ENCODE assay signal across 7 cellular contexts in the genomic region with DNA sequence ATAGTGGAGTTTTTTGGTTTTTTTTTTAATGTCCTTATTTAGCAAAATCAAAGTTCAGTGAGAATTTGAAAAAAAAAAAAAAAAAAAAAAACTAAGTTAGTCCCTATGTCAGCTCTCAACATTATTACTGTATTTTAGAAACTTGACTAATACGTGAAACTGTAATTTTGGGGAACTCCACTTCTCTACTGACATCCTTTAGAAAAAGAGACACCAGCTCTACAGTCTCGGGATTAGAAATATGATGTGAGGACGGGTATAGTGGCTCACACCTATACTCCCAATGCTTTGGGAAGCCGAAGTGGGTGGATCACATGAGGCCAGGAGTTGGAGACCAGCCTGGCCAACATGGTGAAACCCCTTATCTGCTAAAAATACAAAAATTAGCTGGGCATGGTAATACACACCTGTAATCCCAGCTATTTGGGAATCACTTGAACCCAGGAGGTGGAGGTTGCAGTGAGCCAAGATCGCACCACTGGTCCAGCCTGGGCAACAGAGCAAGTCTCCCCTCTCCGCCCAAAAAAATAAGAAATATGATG. TPM values are rescaled to one million over a fixed set of nuclear protein-coding genes. Genes with fewer than 3 reads are reported as not detected.
DNase-seq lines count a peak whose midpoint lies in the region; ATAC-seq and TF ChIP-seq lines count a peak whose summit lies in the region.
"Not testable (repeated sequence)": the region's sequence is repeated elsewhere in the genome, so short reads cannot be mapped to it uniquely, and the experiment has no call there.

No MANE protein-coding gene starts in this region.

- not testable (repeated sequence) for H3K4me2 ChIP-seq in IMR-90 (ENCODE audit: low read depth, low read length); mesendoderm (ENCODE audit: low read length)

- not testable (repeated sequence) for H3K27me3 Mint-ChIP-seq in T-helper 1 cell treated with Interleukin-12 subunit alpha and Interleukin-12 subunit beta and Interleukin-4 antibody, amounts not matched to agents 30 μg/mL and 1 μg/mL, for 36 hours (ENCODE audit: low read depth); activated T-helper 1 cell treated with anti-CD3 and anti-CD28 coated beads, Interleukin-12 subunit alpha, Interleukin-12 subunit beta, Interleukin-2, Interleukin-4 antibody, amounts not matched to agents 30 ng/mL and 10 ng/mL and 1 ng/mL, durations not matched to agents 14 hours and 24 hours and 36 hours (ENCODE audit: insufficient read depth); dendritic cell treated with granulocyte-macrophage colony-stimulating factor and Interleukin-4, amounts not matched to agents 40 ng/mL and 50 ng/mL, for 4 days; stimulated activated memory B cell treated with anti-CD40 and anti-IgM and Interleukin-4, amounts not matched to agents 10 μg/mL and 1 μg/mL and 100 μg/mL, for 72 hours

- H3K9ac ChIP-seq in IMR-90 (ENCODE audit: low read depth, low read length); mesendoderm (ENCODE audit: low read length): not testable (repeated sequence)

- peak overlapping the region; percentile 63 for H3K4me3 Mint-ChIP-seq in T-helper 1 cell treated with Interleukin-12 subunit alpha and Interleukin-12 subunit beta and Interleukin-4 antibody, amounts not matched to agents 30 μg/mL and 1 μg/mL, for 36 hours
- H3K4me3 Mint-ChIP-seq in activated T-helper 1 cell treated with anti-CD3 and anti-CD28 coated beads, Interleukin-12 subunit alpha, Interleukin-12 subunit beta, Interleukin-2, Interleukin-4 antibody, amounts not matched to agents 30 ng/mL and 10 ng/mL and 1 ng/mL, durations not matched to agents 14 hours and 24 hours and 36 hours = peak overlapping the region; percentile 77
- peak overlapping the region; percentile 9 for H3K4me3 Mint-ChIP-seq in dendritic cell treated with granulocyte-macrophage colony-stimulating factor and Interleukin-4, amounts not matched to agents 40 ng/mL and 50 ng/mL, for 4 days
- peak overlapping the region; percentile 71 for H3K4me3 Mint-ChIP-seq in stimulated activated memory B cell treated with anti-CD40 and anti-IgM and Interleukin-4, amounts not matched to agents 10 μg/mL and 1 μg/mL and 100 μg/mL, for 72 hours

- H3K27me3 ChIP-seq in IMR-90 (ENCODE audit: control insufficient read depth, insufficient read depth, low read length); mesendoderm (ENCODE audit: insufficient read depth, low read length, poor library complexity): not testable (repeated sequence)

- peaks cover 57% of the 10 kb centered on the region for H3K79me2 ChIP-seq in mesendoderm (ENCODE audit: control insufficient read depth, insufficient read depth, low read length)

- H4K91ac ChIP-seq in IMR-90 (ENCODE audit: insufficient read depth, low read depth, low read length) = not testable (repeated sequence)

- no CpG with 5 or more reads among the region's 6 CpGs for WGBS in IMR-90 (ENCODE audit: extremely low coverage in 2 of 2, insufficient read length in 1 of 2), 2 experiments
- WGBS in mesendoderm (ENCODE audit: extremely low coverage, insufficient coverage, low lambda C conversion rate) = no CpG with 5 or more reads among the region's 6 CpGs

- POLR2A ChIA-PET in IMR-90 (lab: Charles Lee; ENCODE audit: unreplicated experiment) = not testable (repeated sequence)

- H3K14ac ChIP-seq in IMR-90 (replicated peaks; ENCODE audit: low read depth, low read length) = 0 out of 2 replicates have a peak overlapping the region, but pooled peaks have one; percentile 52

- in situ Hi-C loops in IMR-90 (cut with MboI; ENCODE audit: low sequenced_read_pairs) = loop anchor here (10.0 kb wide), 1 partner anchor 170 kb away; no protein-coding TSS in a partner anchor

- H3K56ac ChIP-seq in IMR-90 (ENCODE audit: extremely low read depth, insufficient read depth, low read length) = not testable (repeated sequence)
- H3K56ac ChIP-seq in mesendoderm (ENCODE audit: low read length) = peak overlapping the region; percentile 42

- peak overlapping the region; percentile 16; the same call in 1 of the 2 replicates for H3K4ac ChIP-seq in IMR-90 (ENCODE audit: low read depth, low read length)
- not testable (repeated sequence) for H3K4ac ChIP-seq in mesendoderm (ENCODE audit: low read depth, low read length)

- H2AK5ac ChIP-seq in IMR-90 (ENCODE audit: low read depth, low read length); mesendoderm (ENCODE audit: low read length): not testable (repeated sequence)

- TF ChIP-seq CTCF in GM12864 (IDR thresholded peaks at IDR 0.05; ENCODE audit: low read depth, low read length, missing control alignments); IMR-90 (conservative IDR thresholded peaks at IDR 0.05; ENCODE audit: low read depth, low read length): not testable (repeated sequence)

- not testable (repeated sequence) for H2BK15ac ChIP-seq in IMR-90 (ENCODE audit: low read depth, low read length); mesendoderm (replicated peaks; ENCODE audit: low read depth)

- intact Hi-C loops in IMR-90 (cut with micrococcal nuclease); activated T-helper 1 cell treated with anti-CD3 and anti-CD28 coated beads, Interleukin-12 subunit alpha, Interleukin-12 subunit beta, Interleukin-2, Interleukin-4 antibody, amounts not matched to agents 30 ng/mL and 10 ng/mL and 1 ng/mL, durations not matched to agents 14 hours and 24 hours and 36 hours (cut with micrococcal nuclease); dendritic cell treated with granulocyte-macrophage colony-stimulating factor and Interleukin-4, amounts not matched to agents 40 ng/mL and 50 ng/mL, for 4 days (cut with micrococcal nuclease): not testable (repeated sequence)

- not testable (repeated sequence) for H2AFZ ChIP-seq in IMR-90 (replicated peaks; ENCODE audit: low read length, poor library complexity)

- not testable (repeated sequence) for DNase-seq in GM12864 (ENCODE audit: low read depth); IMR-90; activated T-helper 1 cell treated with anti-CD3 and anti-CD28 coated beads, Interleukin-12 subunit alpha, Interleukin-12 subunit beta, Interleukin-2, Interleukin-4 antibody, amounts not matched to agents 30 ng/mL and 10 ng/mL and 1 ng/mL, durations not matched to agents 14 hours and 24 hours and 36 hours (ENCODE audit: low spot score); mesendoderm

- H3K36me3 ChIP-seq in IMR-90 (ENCODE audit: control insufficient read depth, insufficient read depth, low read length) = peaks cover 25% of the 10 kb centered on the region
- peaks cover 19% of the 10 kb centered on the region for H3K36me3 ChIP-seq in mesendoderm (ENCODE audit: control insufficient read depth, insufficient read depth, low read length)

- not testable (repeated sequence) for H2AK9ac ChIP-seq in IMR-90 (replicated peaks; ENCODE audit: low read depth, low read length, poor library complexity)

- H3K9me3 ChIP-seq in IMR-90 (ENCODE audit: control insufficient read depth, insufficient read depth, low read length) = not testable (repeated sequence)

- H3K9me1 ChIP-seq in IMR-90 (ENCODE audit: insufficient read depth, low read length) = peaks cover 18% of the 10 kb centered on the region

- H3K4me3 ChIP-seq in GM12864 (ENCODE audit: low read depth, low read length) = peak overlapping the region; percentile 38; the same call in 1 of the 2 replicates
- H3K4me3 ChIP-seq in IMR-90 (ENCODE audit: insufficient read depth, low read depth, low read length); mesendoderm (ENCODE audit: low read length): not testable (repeated sequence)

- peaks cover 74% of the 10 kb centered on the region for H3K4me1 Mint-ChIP-seq in T-helper 1 cell treated with Interleukin-12 subunit alpha and Interleukin-12 subunit beta and Interleukin-4 antibody, amounts not matched to agents 30 μg/mL and 1 μg/mL, for 36 hours (ENCODE audit: low read depth)
- peaks cover 81% of the 10 kb centered on the region for H3K4me1 Mint-ChIP-seq in activated T-helper 1 cell treated with anti-CD3 and anti-CD28 coated beads, Interleukin-12 subunit alpha, Interleukin-12 subunit beta, Interleukin-2, Interleukin-4 antibody, amounts not matched to agents 30 ng/mL and 10 ng/mL and 1 ng/mL, durations not matched to agents 14 hours and 24 hours and 36 hours (ENCODE audit: low read depth)
- peaks cover 65% of the 10 kb centered on the region for H3K4me1 Mint-ChIP-seq in dendritic cell treated with granulocyte-macrophage colony-stimulating factor and Interleukin-4, amounts not matched to agents 40 ng/mL and 50 ng/mL, for 4 days (ENCODE audit: low read depth)
- peaks cover 64% of the 10 kb centered on the region for H3K4me1 Mint-ChIP-seq in stimulated activated memory B cell treated with anti-CD40 and anti-IgM and Interleukin-4, amounts not matched to agents 10 μg/mL and 1 μg/mL and 100 μg/mL, for 72 hours

- H3K4me1 ChIP-seq in IMR-90 (ENCODE audit: control insufficient read depth, insufficient read depth, low read length) = peaks cover 16% of the 10 kb centered on the region
- not testable (repeated sequence) for H3K4me1 ChIP-seq in mesendoderm (ENCODE audit: control insufficient read depth, low read depth, low read length)

- H3K36me3 Mint-ChIP-seq in T-helper 1 cell treated with Interleukin-12 subunit alpha and Interleukin-12 subunit beta and Interleukin-4 antibody, amounts not matched to agents 30 μg/mL and 1 μg/mL, for 36 hours (ENCODE audit: low read depth) = peaks cover 40% of the 10 kb centered on the region
- H3K36me3 Mint-ChIP-seq in activated T-helper 1 cell treated with anti-CD3 and anti-CD28 coated beads, Interleukin-12 subunit alpha, Interleukin-12 subunit beta, Interleukin-2, Interleukin-4 antibody, amounts not matched to agents 30 ng/mL and 10 ng/mL and 1 ng/mL, durations not matched to agents 14 hours and 24 hours and 36 hours (ENCODE audit: low read depth) = peaks cover 33% of the 10 kb centered on the region
- peaks cover 59% of the 10 kb centered on the region for H3K36me3 Mint-ChIP-seq in dendritic cell treated with granulocyte-macrophage colony-stimulating factor and Interleukin-4, amounts not matched to agents 40 ng/mL and 50 ng/mL, for 4 days (ENCODE audit: low read depth)
- peaks cover 36% of the 10 kb centered on the region for H3K36me3 Mint-ChIP-seq in stimulated activated memory B cell treated with anti-CD40 and anti-IgM and Interleukin-4, amounts not matched to agents 10 μg/mL and 1 μg/mL and 100 μg/mL, for 72 hours

- BruUV-seq in IMR-90 (replicated peaks; lab: Mats Ljungman, UMichigan) = not testable (repeated sequence)

- CTCF ChIA-PET in IMR-90 (lab: Yijun Ruan, JAX) = not testable (repeated sequence)

- not testable (repeated sequence) for H3K18ac ChIP-seq in IMR-90 (ENCODE audit: low read depth, low read length); mesendoderm (ENCODE audit: low read length)

- H4K20me1 ChIP-seq in IMR-90 (ENCODE audit: insufficient read depth, low read length) = peaks cover 30% of the 10 kb centered on the region

- not testable (repeated sequence) for H4K5ac ChIP-seq in IMR-90 (ENCODE audit: low read depth, low read length); mesendoderm (ENCODE audit: low read length)

- not testable (repeated sequence) for TF ChIP-seq POLR2A in IMR-90 (IDR thresholded peaks at IDR 0.05; ENCODE audit: low read depth, low read length)

- not testable (repeated sequence) for ATAC-seq in IMR-90 (ENCODE audit: low read depth)
- peak; percentile 48 for ATAC-seq in stimulated activated memory B cell treated with anti-CD40 and anti-IgM and Interleukin-4, amounts not matched to agents 10 μg/mL and 1 μg/mL and 100 μg/mL, for 72 hours

- H4K8ac ChIP-seq in IMR-90 (ENCODE audit: low read depth in 2 of 2, low read length in 2 of 2); mesendoderm (ENCODE audit: low read depth, low read length): not testable (repeated sequence)

- not testable (repeated sequence) for H2BK20ac ChIP-seq in IMR-90 (ENCODE audit: low read depth, low read length)

- not testable (repeated sequence) for TF ChIP-seq RAD21 in IMR-90 (IDR thresholded peaks at IDR 0.05; ENCODE audit: low read length)

- peak overlapping the region; percentile 27; the same call in 1 of the 2 replicates for H3K27ac ChIP-seq in IMR-90 (ENCODE audit: insufficient read depth, low read length)
- not testable (repeated sequence) for H3K27ac ChIP-seq in mesendoderm (ENCODE audit: low read depth, low read length)

- not testable (repeated sequence) for H2BK120ac ChIP-seq in IMR-90 (ENCODE audit: low read depth, low read length)
- peak overlapping the region; percentile 12 for H2BK120ac ChIP-seq in mesendoderm (ENCODE audit: low read depth, low read length)

- peak overlapping the region; percentile 76 for H3K27ac Mint-ChIP-seq in T-helper 1 cell treated with Interleukin-12 subunit alpha and Interleukin-12 subunit beta and Interleukin-4 antibody, amounts not matched to agents 30 μg/mL and 1 μg/mL, for 36 hours
- H3K27ac Mint-ChIP-seq in activated T-helper 1 cell treated with anti-CD3 and anti-CD28 coated beads, Interleukin-12 subunit alpha, Interleukin-12 subunit beta, Interleukin-2, Interleukin-4 antibody, amounts not matched to agents 30 ng/mL and 10 ng/mL and 1 ng/mL, durations not matched to agents 14 hours and 24 hours and 36 hours = peak overlapping the region; percentile 87
- peak overlapping the region; percentile 67 for H3K27ac Mint-ChIP-seq in dendritic cell treated with granulocyte-macrophage colony-stimulating factor and Interleukin-4, amounts not matched to agents 40 ng/mL and 50 ng/mL, for 4 days
- peak overlapping the region; percentile 85 for H3K27ac Mint-ChIP-seq in stimulated activated memory B cell treated with anti-CD40 and anti-IgM and Interleukin-4, amounts not matched to agents 10 μg/mL and 1 μg/mL and 100 μg/mL, for 72 hours

- peaks cover 4 to 20% of the 10 kb centered on the region in 2 experiments; a peak in 3 of 4 replicates for H3K79me1 ChIP-seq in IMR-90 (ENCODE audit: low read depth in 1 of 2, low read length in 2 of 2)
- H3K79me1 ChIP-seq in mesendoderm (ENCODE audit: low read length) = not testable (repeated sequence)

- peak overlapping the region; percentile 36 for H2BK5ac ChIP-seq in IMR-90 (ENCODE audit: low read depth, low read length, poor library complexity, severe bottlenecking)
- not testable (repeated sequence) for H2BK5ac ChIP-seq in mesendoderm (ENCODE audit: low read length)

- H3K23ac ChIP-seq in IMR-90 (ENCODE audit: low read depth, low read length); mesendoderm (ENCODE audit: low read length): not testable (repeated sequence)

- not testable (repeated sequence) for H3K9me3 Mint-ChIP-seq in T-helper 1 cell treated with Interleukin-12 subunit alpha and Interleukin-12 subunit beta and Interleukin-4 antibody, amounts not matched to agents 30 μg/mL and 1 μg/mL, for 36 hours; activated T-helper 1 cell treated with anti-CD3 and anti-CD28 coated beads, Interleukin-12 subunit alpha, Interleukin-12 subunit beta, Interleukin-2, Interleukin-4 antibody, amounts not matched to agents 30 ng/mL and 10 ng/mL and 1 ng/mL, durations not matched to agents 14 hours and 24 hours and 36 hours; dendritic cell treated with granulocyte-macrophage colony-stimulating factor and Interleukin-4, amounts not matched to agents 40 ng/mL and 50 ng/mL, for 4 days; stimulated activated memory B cell treated with anti-CD40 and anti-IgM and Interleukin-4, amounts not matched to agents 10 μg/mL and 1 μg/mL and 100 μg/mL, for 72 hours

- dilution Hi-C loops in IMR-90 (cut with HindIII; ENCODE audit: low sequenced_read_pairs, unreplicated experiment) = not testable (repeated sequence)

RNA-seq across cellular contexts. Expression of gene ZNF217, which starts 8.5 kb away (rescaled TPM):
- total RNA-seq in IMR-90 (2012; rRNA removed) = 25.8 and 27.8 TPM in 2 replicates
- polyA plus RNA-seq in IMR-90 (2012; rRNA removed) = 6.9 and 9.1 TPM in 2 replicates
- 2.4 and 4.1 TPM in 2 replicates for polyA plus RNA-seq in IMR-90 (2012; cell fraction: cytosol; rRNA removed)
- polyA plus RNA-seq in IMR-90 (2012; cell fraction: nucleus; rRNA removed; ENCODE audit: low replicate concordance) = 3.4 and 8.6 TPM in 2 replicates
- 57.5 and 64.5 TPM in 2 replicates for total RNA-seq in activated T-helper 1 cell treated with anti-CD3 and anti-CD28 coated beads, Interleukin-12 subunit alpha, Interleukin-12 subunit beta, Interleukin-2, Interleukin-4 antibody, amounts not matched to agents 30 ng/mL and 10 ng/mL and 1 ng/mL, durations not matched to agents 14 hours and 24 hours and 36 hours
- 22.0 TPM for polyA plus RNA-seq in mesendoderm (2013, experiment 1 of 2)
- polyA plus RNA-seq in mesendoderm (2013, experiment 2 of 2) = 21.5 TPM

Comparison
In these comparisons a context has a peak if more than half of its experiments do, and no peak if none do; other contexts are left out.
1. H3K4me3 Mint-ChIP-seq: peak in every context shown above with its lines; median percentile 77 in activated T-helper 1 cell treated with anti-CD3 and anti-CD28 coated beads, Interleukin-12 subunit alpha, Interleukin-12 subunit beta, Interleukin-2, Interleukin-4 antibody, amounts not matched to agents 30 ng/mL and 10 ng/mL and 1 ng/mL, durations not matched to agents 14 hours and 24 hours and 36 hours; 71 in stimulated activated memory B cell treated with anti-CD40 and anti-IgM and Interleukin-4, amounts not matched to agents 10 μg/mL and 1 μg/mL and 100 μg/mL, for 72 hours; 63 in T-helper 1 cell treated with Interleukin-12 subunit alpha and Interleukin-12 subunit beta and Interleukin-4 antibody, amounts not matched to agents 30 μg/mL and 1 μg/mL, for 36 hours; 9 in dendritic cell treated with granulocyte-macrophage colony-stimulating factor and Interleukin-4, amounts not matched to agents 40 ng/mL and 50 ng/mL, for 4 days.